ENCODE assay signal across 30 cellular contexts in genomic region chr4:127139788-127140286, GRCh38.
"Had no signal": no experiment of that assay in that cellular context is flagged by ENCODE, and none has a peak within 500 bp of the region (broad histone marks: within the 10 kb centered on the region; RNA-seq: fewer than 3 reads in every experiment).

No MANE protein-coding gene starts in this region.

- H3K9me3 Mint-ChIP-seq: activated CD4-positive, alpha-beta T cell treated with anti-CD3 and anti-CD28 coated beads, Interleukin-2, amount 10 ng/mL, durations not matched to agents 7 days and 5 days; activated CD8-positive, alpha-beta T cell treated with anti-CD3 and anti-CD28 coated beads for 36 hours; activated naive CD4-positive, alpha-beta T cell treated with anti-CD3 and anti-CD28 coated beads, Interleukin-2, amount 10 ng/mL, durations not matched to agents 7 days and 5 days; dendritic cell treated with granulocyte-macrophage colony-stimulating factor and Interleukin-4, amounts not matched to agents 40 ng/mL and 50 ng/mL, for 4 days; mesothelial cell of epicardium; stimulated activated naive CD8-positive, alpha-beta T cell treated with anti-CD3 and anti-CD28 coated beads, Interleukin-15, Interleukin-2, amounts not matched to agents 100 ng/mL and 50 ng/mL, for 24 hours had no signal

- H3K4me3 Mint-ChIP-seq: activated CD4-positive, alpha-beta T cell treated with anti-CD3 and anti-CD28 coated beads, Interleukin-2, amount 10 ng/mL, durations not matched to agents 7 days and 5 days; activated CD8-positive, alpha-beta memory T cell treated with anti-CD3 and anti-CD28 coated beads, Interleukin-2, amount 10 ng/mL, durations not matched to agents 7 days and 5 days; activated CD8-positive, alpha-beta T cell treated with anti-CD3 and anti-CD28 coated beads for 36 hours; activated naive CD4-positive, alpha-beta T cell treated with anti-CD3 and anti-CD28 coated beads, Interleukin-2, amount 10 ng/mL, durations not matched to agents 7 days and 5 days; dendritic cell treated with granulocyte-macrophage colony-stimulating factor and Interleukin-4, amounts not matched to agents 40 ng/mL and 50 ng/mL, for 4 days; immature natural killer cell; mesothelial cell of epicardium; naive thymus-derived CD8-positive, alpha-beta T cell; stimulated activated naive CD8-positive, alpha-beta T cell treated with anti-CD3 and anti-CD28 coated beads, Interleukin-15, Interleukin-2, amounts not matched to agents 100 ng/mL and 50 ng/mL, for 24 hours; T-helper 2 cell treated with Interferon-gamma antibody and Interleukin-4, amounts not matched to agents 5 μg/mL and 100 μg/mL, for 36 hours had no signal

- H3K27ac Mint-ChIP-seq: activated CD4-positive, alpha-beta T cell treated with anti-CD3 and anti-CD28 coated beads, Interleukin-2, amount 10 ng/mL, durations not matched to agents 7 days and 5 days; activated CD8-positive, alpha-beta memory T cell treated with anti-CD3 and anti-CD28 coated beads, Interleukin-2, amount 10 ng/mL, durations not matched to agents 7 days and 5 days; activated CD8-positive, alpha-beta T cell treated with anti-CD3 and anti-CD28 coated beads for 36 hours; activated naive CD4-positive, alpha-beta T cell treated with anti-CD3 and anti-CD28 coated beads, Interleukin-2, amount 10 ng/mL, durations not matched to agents 7 days and 5 days; dendritic cell treated with granulocyte-macrophage colony-stimulating factor and Interleukin-4, amounts not matched to agents 40 ng/mL and 50 ng/mL, for 4 days; immature natural killer cell; mesothelial cell of epicardium; naive thymus-derived CD8-positive, alpha-beta T cell; stimulated activated naive CD8-positive, alpha-beta T cell treated with anti-CD3 and anti-CD28 coated beads, Interleukin-15, Interleukin-2, amounts not matched to agents 100 ng/mL and 50 ng/mL, for 24 hours; T-helper 2 cell treated with Interferon-gamma antibody and Interleukin-4, amounts not matched to agents 5 μg/mL and 100 μg/mL, for 36 hours had no signal

- H3K4me1 ChIP-seq: body of pancreas, foreskin keratinocyte, pancreas, psoas muscle had no signal

- H3K27me3 ChIP-seq: body of pancreas, foreskin keratinocyte, neutrophil, pancreas, tibial artery had no signal

- ATAC-seq: activated CD8-positive, alpha-beta memory T cell treated with anti-CD3 and anti-CD28 coated beads, Interleukin-2, amount 10 ng/mL, durations not matched to agents 7 days and 5 days; activated CD8-positive, alpha-beta T cell treated with anti-CD3 and anti-CD28 coated beads for 36 hours; body of pancreas; foreskin keratinocyte; left lobe of liver; naive thymus-derived CD8-positive, alpha-beta T cell; pancreas; psoas muscle; right cardiac atrium had no signal

- H3K36me3 Mint-ChIP-seq: activated CD8-positive, alpha-beta memory T cell treated with anti-CD3 and anti-CD28 coated beads, Interleukin-2, amount 10 ng/mL, durations not matched to agents 7 days and 5 days; activated naive CD4-positive, alpha-beta T cell treated with anti-CD3 and anti-CD28 coated beads, Interleukin-2, amount 10 ng/mL, durations not matched to agents 7 days and 5 days; immature natural killer cell; mesothelial cell of epicardium; naive thymus-derived CD8-positive, alpha-beta T cell had no signal

- H3K27ac ChIP-seq: body of pancreas, foreskin keratinocyte, neutrophil, pancreas, psoas muscle, tibial artery, VCaP had no signal

- H3K4me1 Mint-ChIP-seq: activated CD4-positive, alpha-beta T cell treated with anti-CD3 and anti-CD28 coated beads, Interleukin-2, amount 10 ng/mL, durations not matched to agents 7 days and 5 days; activated CD8-positive, alpha-beta memory T cell treated with anti-CD3 and anti-CD28 coated beads, Interleukin-2, amount 10 ng/mL, durations not matched to agents 7 days and 5 days; activated naive CD4-positive, alpha-beta T cell treated with anti-CD3 and anti-CD28 coated beads, Interleukin-2, amount 10 ng/mL, durations not matched to agents 7 days and 5 days; immature natural killer cell; mesothelial cell of epicardium; naive thymus-derived CD8-positive, alpha-beta T cell had no signal

- H3K9me3 ChIP-seq: body of pancreas, neutrophil, pancreas, psoas muscle, tibial artery had no signal

- H3K36me3 ChIP-seq: neutrophil, pancreas, tibial artery had no signal

- H3K4me3 ChIP-seq: body of pancreas, lung, pancreas, psoas muscle, skin epidermis, tibial artery had no signal

- H3K27me3 Mint-ChIP-seq: activated CD4-positive, alpha-beta T cell treated with anti-CD3 and anti-CD28 coated beads, Interleukin-2, amount 10 ng/mL, durations not matched to agents 7 days and 5 days; activated CD8-positive, alpha-beta memory T cell treated with anti-CD3 and anti-CD28 coated beads, Interleukin-2, amount 10 ng/mL, durations not matched to agents 7 days and 5 days; activated CD8-positive, alpha-beta T cell treated with anti-CD3 and anti-CD28 coated beads for 36 hours; activated naive CD4-positive, alpha-beta T cell treated with anti-CD3 and anti-CD28 coated beads, Interleukin-2, amount 10 ng/mL, durations not matched to agents 7 days and 5 days; dendritic cell treated with granulocyte-macrophage colony-stimulating factor and Interleukin-4, amounts not matched to agents 40 ng/mL and 50 ng/mL, for 4 days; naive thymus-derived CD8-positive, alpha-beta T cell; stimulated activated naive CD8-positive, alpha-beta T cell treated with anti-CD3 and anti-CD28 coated beads, Interleukin-15, Interleukin-2, amounts not matched to agents 100 ng/mL and 50 ng/mL, for 24 hours had no signal

- DNase-seq: activated CD4-positive, alpha-beta T cell treated with anti-CD3 and anti-CD28 coated beads, Interleukin-2, amount 10 ng/mL, durations not matched to agents 7 days and 5 days; activated CD4-positive, CD25-positive, alpha-beta regulatory T cell treated with anti-CD3 and anti-CD28 coated beads, Interleukin-2, amount 50 U/mL, for 72 hours; activated CD8-positive, alpha-beta memory T cell treated with anti-CD3 and anti-CD28 coated beads, Interleukin-2, amount 10 ng/mL, durations not matched to agents 7 days and 5 days; activated CD8-positive, alpha-beta T cell treated with anti-CD3 and anti-CD28 coated beads for 36 hours; activated effector memory CD4-positive, alpha-beta T cell treated with anti-CD3 and anti-CD28 coated beads, Interleukin-2, amount 50 U/mL, for 16 hours; activated naive CD4-positive, alpha-beta T cell treated with anti-CD3 and anti-CD28 coated beads, Interleukin-2, amount 10 ng/mL, durations not matched to agents 7 days and 5 days; activated T-cell treated with anti-CD3 and anti-CD28 coated beads for 4 hours; anterior cingulate cortex; body of pancreas; effector CD4-positive, alpha-beta T cell; erythroblast; foreskin keratinocyte; immature natural killer cell; naive thymus-derived CD8-positive, alpha-beta T cell; pancreas; psoas muscle; right cardiac atrium; stimulated activated CD4-positive, alpha-beta T cell treated with anti-CD3 and anti-CD28 coated beads, Interleukin-1b, Interleukin-23, amount 100 ng/mL, for 48 hours; substantia nigra; tibial artery had no signal

- FAIRE-seq: pancreas, urothelium cell line had no signal
